ENCODE assay signal across 1 cellular context in genomic region chr16:89217388-89218191, GRCh38.
A peak's percentile ranks its signal among the peaks of the same experiment; 100 is the strongest.
TF ChIP-seq lines count a peak whose summit lies in the region.

Gene ZNF778 (plus strand): TSS chr16:89217703. CDS start chr16:89221128, 3,425 bp downstream.

TF ChIP-seq in GM12878, 131 proteins besides CTCF, POLR2A, EP300 and RAD21 (continued from another document and continues in another):
- TF ChIP-seq ZNF687 (IDR thresholded peaks at IDR 0.05) (no peak), ZNF384 (IDR thresholded peaks at IDR 0.05; ENCODE audit: borderline replicate concordance, low read depth, low read length) (no peak), PAX8 (IDR thresholded peaks at IDR 0.05) (no peak), RAD51 (IDR thresholded peaks at IDR 0.05) (no peak), SUZ12 (IDR thresholded peaks at IDR 0.05; ENCODE audit: unreplicated experiment) (no peak), SMARCA5 (IDR thresholded peaks at IDR 0.05) (no peak), E4F1 (IDR thresholded peaks at IDR 0.05; ENCODE audit: borderline replicate concordance, partially characterized antibody) (peak; percentile 50), MYB (IDR thresholded peaks at IDR 0.05; ENCODE audit: borderline replicate concordance, low read depth, low read length) (no peak), LARP7 (IDR thresholded peaks at IDR 0.05) (peak; percentile 48; the same call in 1 of the 2 replicates), TARDBP (IDR thresholded peaks at IDR 0.05; ENCODE audit: borderline replicate concordance) (no peak), ETV6 (conservative IDR thresholded peaks at IDR 0.05 in 1 of 2, IDR thresholded peaks at IDR 0.05 in 1 of 2; ENCODE audit: borderline replicate concordance in 1 of 2, low read depth in 1 of 2) (no peak; a peak in 1 of 4 replicates), RELA (IDR thresholded peaks at IDR 0.05; ENCODE audit: borderline replicate concordance, partially characterized antibody) (no peak), ZSCAN29 (IDR thresholded peaks at IDR 0.05) (no peak), CHD2 (IDR thresholded peaks at IDR 0.05; ENCODE audit: borderline replicate concordance, low read depth, low read length) (0 out of 2 replicates have a peak, but pooled peaks have one; percentile 24), TBL1XR1 (IDR thresholded peaks at IDR 0.05; ENCODE audit: low read depth, low read length) (no peak), NKRF (conservative IDR thresholded peaks at IDR 0.05) (peak; percentile 99), KLF5 (IDR thresholded peaks at IDR 0.05; ENCODE audit: partially characterized antibody) (no peak), SMC3 (IDR thresholded peaks at IDR 0.05; ENCODE audit: borderline replicate concordance, low read length) (no peak), ATF7 (IDR thresholded peaks at IDR 0.05; ENCODE audit: low read depth) (no peak), CHD1 (IDR thresholded peaks at IDR 0.05; ENCODE audit: low read depth, low read length) (no peak), JUND (IDR thresholded peaks at IDR 0.05; ENCODE audit: low read depth, low read length) (0 out of 2 replicates have a peak, but pooled peaks have one; percentile 27), E2F4 (IDR thresholded peaks at IDR 0.05; ENCODE audit: low read depth, low read length) (no peak), IRF3 (IDR thresholded peaks at IDR 0.05) (no peak), NRF1 (conservative IDR thresholded peaks at IDR 0.05; ENCODE audit: low read depth, low read length) (no peak), BCLAF1 (IDR thresholded peaks at IDR 0.05) (no peak), NFYA (IDR thresholded peaks at IDR 0.05; ENCODE audit: borderline replicate concordance, low read depth, low read length) (no peak), IKZF2 (IDR thresholded peaks at IDR 0.05) (no peak), ZNF274 (IDR thresholded peaks at IDR 0.05; ENCODE audit: insufficient read depth, insufficient read length) (no peak), CBX3 (IDR thresholded peaks at IDR 0.05; ENCODE audit: borderline replicate concordance, low read depth) (no peak), BRCA1 (IDR thresholded peaks at IDR 0.05; ENCODE audit: low read depth, low read length) (no peak), ZBTB4 (CRISPR knock-in tag; IDR thresholded peaks at IDR 0.05) (no peak), SMAD1 (IDR thresholded peaks at IDR 0.05; ENCODE audit: low read depth, partially characterized antibody) (no peak), NR2C1 (IDR thresholded peaks at IDR 0.05) (no peak), POLR2AphosphoS5 (IDR thresholded peaks at IDR 0.05; ENCODE audit: low read length) (peak; percentile 80), SUPT20H (IDR thresholded peaks at IDR 0.05; ENCODE audit: borderline replicate concordance, control insufficient read depth, low read depth, low read length) (no peak), BCL3 (IDR thresholded peaks at IDR 0.05; ENCODE audit: borderline replicate concordance, insufficient read depth, low read depth, low read length, poor library complexity, severe bottlenecking) (no peak), EED (IDR thresholded peaks at IDR 0.05; ENCODE audit: low read depth) (no peak), TCF7 (IDR thresholded peaks at IDR 0.05; ENCODE audit: borderline replicate concordance) (no peak), ZNF622 (IDR thresholded peaks at IDR 0.05) (no peak), RELB (IDR thresholded peaks at IDR 0.05; ENCODE audit: low read depth) (peak; percentile 78), WRNIP1 (IDR thresholded peaks at IDR 0.05; ENCODE audit: borderline replicate concordance, low read depth, low read length) (no peak), ZBED1 (IDR thresholded peaks at IDR 0.05; ENCODE audit: borderline replicate concordance) (no peak), CBX5 (IDR thresholded peaks at IDR 0.05; ENCODE audit: low read depth) (no peak), RB1 (IDR thresholded peaks at IDR 0.05; ENCODE audit: borderline replicate concordance) (peak; percentile 61; the same call in 1 of the 2 replicates), TCF3 (IDR thresholded peaks at IDR 0.05; ENCODE audit: borderline replicate concordance, insufficient read depth, low read depth, low read length) (no peak)
